Comparison of ENCODE assay signal across 1 cellular context in genomic region chr4:46993075-46994006, GRCh38.
TF ChIP-seq lines count a peak whose summit lies in the region.

GABRA4 (minus strand) TSS chr4:46993581; CDS start chr4:46993424, 157 bp downstream.

TF ChIP-seq in WTC11, 78 proteins besides CTCF, POLR2A, EP300 and RAD21 (continued from another document):
- no peak for TF ChIP-seq ZNF396 (CRISPR knock-in tag; IDR thresholded peaks at IDR 0.05; ENCODE audit: borderline replicate concordance)
- TF ChIP-seq HMGXB4 (CRISPR knock-in tag; IDR thresholded peaks at IDR 0.05), result peak; percentile 65; the same call in 1 of the 2 replicates
- TF ChIP-seq CBFB (CRISPR knock-in tag; IDR thresholded peaks at IDR 0.05; ENCODE audit: low read depth), result no peak
- TF ChIP-seq CREM (CRISPR knock-in tag; IDR thresholded peaks at IDR 0.05), result 0 out of 2 replicates have a peak, but pooled peaks have one; percentile 46
- TF ChIP-seq ZSCAN18 (CRISPR knock-in tag; IDR thresholded peaks at IDR 0.05), result no peak
- TF ChIP-seq ESRRA (CRISPR knock-in tag; IDR thresholded peaks at IDR 0.05; ENCODE audit: borderline replicate concordance), result no peak
- TF ChIP-seq NR2C2 (CRISPR knock-in tag; IDR thresholded peaks at IDR 0.05), result no peak
- TF ChIP-seq ZNF532 (CRISPR knock-in tag; IDR thresholded peaks at IDR 0.05; ENCODE audit: borderline replicate concordance), result no peak
- TF ChIP-seq TCF7 (CRISPR knock-in tag; IDR thresholded peaks at IDR 0.05; ENCODE audit: low read depth), result no peak
- TF ChIP-seq FOXK1 (CRISPR knock-in tag; IDR thresholded peaks at IDR 0.05), result 0 out of 2 replicates have a peak, but pooled peaks have one; percentile 36
- no peak for TF ChIP-seq FOXP4 (CRISPR knock-in tag; IDR thresholded peaks at IDR 0.05)
- TF ChIP-seq RORB (CRISPR knock-in tag; IDR thresholded peaks at IDR 0.05), result no peak
- TF ChIP-seq PRRX2 (CRISPR knock-in tag; IDR thresholded peaks at IDR 0.05), result no peak
- TF ChIP-seq MYBL2 (CRISPR knock-in tag; IDR thresholded peaks at IDR 0.05), result no peak
- TF ChIP-seq ZBTB43 (CRISPR knock-in tag; IDR thresholded peaks at IDR 0.05), result peak; percentile 80
- TF ChIP-seq GRHL2 (CRISPR knock-in tag; IDR thresholded peaks at IDR 0.05; ENCODE audit: insufficient replicate concordance, severe bottlenecking), result no peak
- no peak for TF ChIP-seq SMAD4 (CRISPR knock-in tag; IDR thresholded peaks at IDR 0.05)
- TF ChIP-seq CREB1 (CRISPR knock-in tag; IDR thresholded peaks at IDR 0.05), result no peak
